16 cellular contexts compared by ENCODE assay signal in the genomic region with DNA sequence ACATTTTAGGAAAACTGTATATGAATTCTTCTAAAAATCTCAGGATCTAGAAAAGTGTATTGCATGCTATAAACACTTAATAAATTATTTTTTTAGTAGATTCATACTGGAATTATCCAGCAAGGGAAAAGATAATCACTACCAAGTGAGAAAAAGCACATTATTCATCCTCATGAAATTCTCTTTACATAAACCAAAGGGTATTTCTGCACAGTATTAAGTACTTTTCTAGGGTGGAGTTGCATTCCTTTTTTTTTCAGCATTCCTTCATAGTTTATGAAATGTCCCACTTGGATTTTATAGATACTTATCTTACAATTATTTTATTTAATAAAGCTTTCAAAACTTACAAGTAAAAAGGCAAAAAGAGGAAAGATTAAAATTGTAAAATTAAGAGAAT.
DNase-seq lines count a peak whose midpoint lies in the region; ATAC-seq and TF ChIP-seq lines count a peak whose summit lies in the region.
"Had no signal": no experiment of that assay in that cellular context is flagged by ENCODE, and none has a peak within 500 bp of the region (broad histone marks: within the 10 kb centered on the region; RNA-seq: fewer than 3 reads in every experiment).

No MANE protein-coding gene starts in this region.

- TF ChIP-seq CTCF in AG04449 (IDR thresholded peaks at IDR 0.05; ENCODE audit: insufficient read depth, low read length, missing control alignments): no peak
- TF ChIP-seq CTCF in chondrocyte (IDR thresholded peaks at IDR 0.05): no peak

- no peak overlapping the region for H2AFZ ChIP-seq in GM23248
- H2AFZ ChIP-seq: PC-9 had no signal

- H3K9me3 Mint-ChIP-seq in chondrocyte (ENCODE audit: low read depth): no peaks in the 10 kb centered on the region

- H3K27me3 Mint-ChIP-seq in chondrocyte (ENCODE audit: low read depth): no peaks in the 10 kb centered on the region

- no peaks in the 10 kb centered on the region for H3K79me2 ChIP-seq in GM23248 (ENCODE audit: insufficient read depth)

- H4K20me1 ChIP-seq in GM23248 (ENCODE audit: insufficient read depth): no peaks in the 10 kb centered on the region

- peak overlapping the region; percentile 76 for H3K4me2 ChIP-seq in GM23248 (ENCODE audit: unreplicated experiment)
- H3K4me2 ChIP-seq: PC-9 had no signal

- H3K4me3 Mint-ChIP-seq in chondrocyte (ENCODE audit: unreplicated experiment): no peak overlapping the region

- H3K4me3 ChIP-seq in AG04449 (ENCODE audit: low read depth, low read length): no peak overlapping the region
- peak overlapping the region; percentile 30 for H3K4me3 ChIP-seq in GM23248
- H3K4me3 ChIP-seq: HAP-1, K562, PC-9 had no signal

- POLR2A ChIA-PET in AG04449 (lab: Yijun Ruan, JAX): no interaction called here

- CTCF ChIA-PET in AG04449 (lab: Yijun Ruan, JAX): no interaction called here

- peaks cover 34% of the 10 kb centered on the region for H3K4me1 Mint-ChIP-seq in chondrocyte (ENCODE audit: low read depth)

- no peaks in the 10 kb centered on the region for H3K36me3 Mint-ChIP-seq in chondrocyte (ENCODE audit: low read depth)

- DNase-seq in AG04449 (ENCODE audit: low read depth, low spot score): peak; percentile 2
- DNase-seq in GM23248: peak; percentile 38
- DNase-seq in chondrocyte (ENCODE audit: low spot score): no peak
- peak; percentile 4 for DNase-seq in myocyte (ENCODE audit: low read depth)
- DNase-seq in glomerular visceral epithelial cell (ENCODE audit: extremely low spot score): no peak
- no peak for DNase-seq in activated effector memory CD4-positive, alpha-beta T cell treated with Interleukin-2 at 50 U/mL for 16 hours
- no peak for DNase-seq in globus pallidus (ENCODE audit: low spot score)
- DNase-seq: DMS79, NCI-H1417 treated with DMSO at 0.1 percent for 48 hours, NCI-H187 treated with DMSO at 0.1 percent for 48 hours, NCI-H526, PC-9 had no signal

- peak overlapping the region; percentile 61 for H3K27ac ChIP-seq in GM23248
- H3K27ac ChIP-seq: C4-2B, PC-9 had no signal

- peaks cover 51% of the 10 kb centered on the region for H3K4me1 ChIP-seq in GM23248 (ENCODE audit: insufficient read depth)

- no peaks in the 10 kb centered on the region for H3K9me3 ChIP-seq in GM23248 (ENCODE audit: low read depth)
- H3K9me3 ChIP-seq: HAP-1 had no signal

- H3K27me3 ChIP-seq in GM23248 (replicated peaks; ENCODE audit: insufficient read depth): no peaks in the 10 kb centered on the region

- H3F3A ChIP-seq in GM23248 (ENCODE audit: insufficient read depth): peaks cover 25% of the 10 kb centered on the region

- no peak for ATAC-seq in HG03457 (IDR thresholded peaks at IDR 0.05; ENCODE audit: unreplicated experiment)
- ATAC-seq: K562 had no signal

- no peaks in the 10 kb centered on the region for H3K9me2 ChIP-seq in GM23248 (ENCODE audit: insufficient read depth)

- H3K9ac ChIP-seq in GM23248: no peak overlapping the region

- H3K27ac Mint-ChIP-seq in chondrocyte (ENCODE audit: unreplicated experiment): peak overlapping the region; percentile 45

- no peaks in the 10 kb centered on the region for H3K36me3 ChIP-seq in GM23248 (ENCODE audit: low read depth)
- H3K36me3 ChIP-seq: HAP-1 had no signal

- in situ Hi-C loops in GM23248 (cut with MboI): no loop called here

Comparison
In these comparisons a context has a peak if more than half of its experiments do, and no peak if none do; other contexts are left out.
1. DNase-seq: peak in AG04449 (single experiment), GM23248 (single experiment) and myocyte (single experiment); none in chondrocyte (single experiment), glomerular visceral epithelial cell (single experiment), activated effector memory CD4-positive, alpha-beta T cell treated with Interleukin-2 at 50 U/mL for 16 hours (single experiment) and globus pallidus (single experiment).